31 cellular contexts compared by ENCODE assay signal in genomic region chr7:141028767-141029166, GRCh38.
"Had no signal": no experiment of that assay in that cellular context is flagged by ENCODE, and none has a peak within 500 bp of the region (broad histone marks: within the 10 kb centered on the region; RNA-seq: fewer than 3 reads in every experiment).

No MANE protein-coding gene starts in this region.

- H3K27me3 ChIP-seq: ascending aorta, cardiac muscle cell had no signal

- DNase-seq: activated CD4-positive, alpha-beta memory T cell treated with anti-CD3 and anti-CD28 coated beads, Interleukin-2, amount 10 ng/mL, durations not matched to agents 7 days and 5 days; activated CD4-positive, alpha-beta T cell treated with anti-CD3 and anti-CD28 coated beads for 1 hour; activated CD4-positive, alpha-beta T cell treated with anti-CD3 and anti-CD28 coated beads for 36 hours; activated CD4-positive, alpha-beta T cell treated with anti-CD3 and anti-CD28 coated beads for 48 hours; activated CD4-positive, alpha-beta T cell treated with anti-CD3 and anti-CD28 coated beads, Interleukin-2, amount 10 ng/mL, durations not matched to agents 7 days and 5 days; activated CD4-positive, alpha-beta T cell treated with anti-CD3 and anti-CD28 coated beads, Interleukin-2, amount 50 U/mL, for 48 hours; activated CD4-positive, CD25-positive, alpha-beta regulatory T cell; activated CD8-positive, alpha-beta memory T cell treated with anti-CD3 and anti-CD28 coated beads for 24 hours; activated CD8-positive, alpha-beta memory T cell treated with anti-CD3 and anti-CD28 coated beads, Interleukin-2, amount 10 ng/mL, durations not matched to agents 7 days and 5 days; activated CD8-positive, alpha-beta memory T cell treated with anti-CD3 and anti-CD28 coated beads, Interleukin-2, amount 50 U/mL, for 48 hours; activated CD8-positive, alpha-beta T cell treated with anti-CD3 and anti-CD28 coated beads, Interleukin-2, amount 10 ng/mL, durations not matched to agents 7 days and 5 days; activated effector memory CD4-positive, alpha-beta T cell treated with Interleukin-2 at 50 U/mL for 16 hours; activated gamma-delta T cell; activated naive CD4-positive, alpha-beta T cell treated with anti-CD3 and anti-CD28 coated beads, Interleukin-2, amount 10 ng/mL, durations not matched to agents 7 days and 5 days; activated naive CD4-positive, alpha-beta T cell treated with Interleukin-2 at 50 U/mL for 16 hours; activated naive CD8-positive, alpha-beta T cell treated with anti-CD3 and anti-CD28 coated beads, Interleukin-2, amount 10 ng/mL, durations not matched to agents 7 days and 5 days; activated naive CD8-positive, alpha-beta T cell treated with anti-CD3 and anti-CD28 coated beads, Interleukin-2, amount 50 U/mL, for 24 hours; activated T-cell treated with anti-CD3 and anti-CD28 coated beads, Interleukin-2, amount 50 U/mL, for 24 hours; activated T-cell treated with anti-CD3 and anti-CD28 coated beads, Interleukin-2, amount 50 U/mL, for 48 hours; amygdala; anterior cingulate cortex; caudate nucleus; cerebellar nuclear complex; T-helper 2 cell; T-helper 9 cell had no signal

- H3K36me3 ChIP-seq: ascending aorta, cardiac muscle cell had no signal

- H3K4me1 ChIP-seq: ascending aorta had no signal

- H3K4me3 ChIP-seq: ascending aorta, cardiac muscle cell had no signal

- ATAC-seq: activated CD4-positive, alpha-beta T cell treated with anti-CD3 and anti-CD28 coated beads for 36 hours; activated CD4-positive, CD25-positive, alpha-beta regulatory T cell treated with anti-CD3 and anti-CD28 coated beads, Interleukin-2, amount 50 U/mL, for 24 hours; activated CD8-positive, alpha-beta memory T cell treated with anti-CD3 and anti-CD28 coated beads, Interleukin-2, amount 10 ng/mL, durations not matched to agents 7 days and 5 days; activated CD8-positive, alpha-beta T cell treated with anti-CD3 and anti-CD28 coated beads, Interleukin-2, amount 10 ng/mL, durations not matched to agents 7 days and 5 days; activated naive CD8-positive, alpha-beta T cell treated with anti-CD3 and anti-CD28 coated beads, Interleukin-2, amount 50 U/mL, for 24 hours had no signal

- FAIRE-seq: bronchial epithelial cell, TTC549 had no signal

- H3K27ac ChIP-seq: ascending aorta, cardiac muscle cell, VCaP had no signal
